In genomic region chr2:66693007-66693965, GRCh38 we compare ENCODE assay signal across 26 cellular contexts.
DNase-seq lines count a peak whose midpoint lies in the region; ATAC-seq and TF ChIP-seq lines count a peak whose summit lies in the region.
"Had no signal": no experiment of that assay in that cellular context is flagged by ENCODE, and none has a peak within 500 bp of the region (broad histone marks: within the 10 kb centered on the region; RNA-seq: fewer than 3 reads in every experiment).

No MANE protein-coding gene starts in this region.

- WGBS in esophagus muscularis mucosa: 40% methylated on average over 5 of the region's 5 CpGs

- H3K27ac Mint-ChIP-seq in WTC11: no peak overlapping the region
- H3K27ac Mint-ChIP-seq: dendritic cell treated with granulocyte-macrophage colony-stimulating factor and Interleukin-4, amounts not matched to agents 40 ng/mL and 50 ng/mL, for 4 days; naive thymus-derived CD8-positive, alpha-beta T cell; stimulated activated naive CD8-positive, alpha-beta T cell treated with anti-CD3 and anti-CD28 coated beads, Interleukin-15, Interleukin-2, amounts not matched to agents 100 ng/mL and 50 ng/mL, for 24 hours had no signal

- peaks cover 31% of the 10 kb centered on the region for H3K4me1 ChIP-seq in HEK293 (ENCODE audit: control insufficient read depth, insufficient read depth, low read length)
- H3K4me1 ChIP-seq in esophagus muscularis mucosa: peaks cover 0 to 73% (median 50%) of the 10 kb centered on the region in 4 donors
- H3K4me1 ChIP-seq in muscle layer of colon (ENCODE audit: insufficient read depth, low read length): peaks cover 36% of the 10 kb centered on the region
- peaks cover 20% of the 10 kb centered on the region for H3K4me1 ChIP-seq in stomach smooth muscle (ENCODE audit: control insufficient read depth, insufficient read depth, low read length)
- H3K4me1 ChIP-seq: parathyroid adenoma, tibial nerve had no signal

- H3K9me3 Mint-ChIP-seq in WTC11: no peaks in the 10 kb centered on the region
- H3K9me3 Mint-ChIP-seq: dendritic cell treated with granulocyte-macrophage colony-stimulating factor and Interleukin-4, amounts not matched to agents 40 ng/mL and 50 ng/mL, for 4 days; naive thymus-derived CD8-positive, alpha-beta T cell; stimulated activated naive CD8-positive, alpha-beta T cell treated with anti-CD3 and anti-CD28 coated beads, Interleukin-15, Interleukin-2, amounts not matched to agents 100 ng/mL and 50 ng/mL, for 24 hours had no signal

- H3K9me3 ChIP-seq in HEK293 (ENCODE audit: control insufficient read depth, insufficient read depth, low read depth, low read length) (no peaks in the 10 kb centered on the region), esophagus muscularis mucosa (no peaks in the 10 kb centered on the region), muscle layer of colon (ENCODE audit: low read length) (no peaks in the 10 kb centered on the region), stomach smooth muscle (ENCODE audit: control insufficient read depth in 2 of 2, low read length in 2 of 2) (no peaks in the 10 kb centered on the region)
- H3K9me3 ChIP-seq: tibial nerve had no signal

- CTCF ChIA-PET in HEK293 (lab: Yijun Ruan, JAX) (no interaction called here), WTC11 (lab: Charles Lee) (no interaction called here)

- no peak for TF ChIP-seq EP300 in esophagus muscularis mucosa (IDR thresholded peaks at IDR 0.05)

- no peak overlapping the region for H3K27ac ChIP-seq in HEK293 (ENCODE audit: extremely low read depth, low read depth, low read length)
- H3K27ac ChIP-seq in esophagus muscularis mucosa (replicated peaks in 1 of 4): peak overlapping the region; percentile 78 to 85 (median 84)
- peak overlapping the region; percentile 75 for H3K27ac ChIP-seq in muscle layer of colon (ENCODE audit: low read depth, low read length)
- H3K27ac ChIP-seq in stomach smooth muscle (ENCODE audit: low read length): peak overlapping the region; percentile 69
- H3K27ac ChIP-seq: cardiac muscle cell, parathyroid adenoma, tibial nerve had no signal

- peaks cover 59% of the 10 kb centered on the region for H3K4me1 Mint-ChIP-seq in WTC11
- H3K4me1 Mint-ChIP-seq: naive thymus-derived CD8-positive, alpha-beta T cell had no signal

- no peak overlapping the region for H3K4me3 ChIP-seq in HEK293 (ENCODE audit: low read depth, low read length)
- H3K4me3 ChIP-seq in esophagus muscularis mucosa: peak overlapping the region; percentile 41 to 52 (median 49)
- H3K4me3 ChIP-seq in muscle layer of colon (ENCODE audit: low read depth in 1 of 2, low read length in 2 of 2): peak overlapping the region; percentile 49 to 52
- peak overlapping the region; percentile 75 to 79 for H3K4me3 ChIP-seq in stomach smooth muscle (ENCODE audit: low read length in 2 of 2)
- H3K4me3 ChIP-seq: cardiac muscle cell, tibial nerve had no signal

- DNase-seq in esophagus muscularis mucosa (ENCODE audit: extremely low spot score) (no peak), posterior cingulate gyrus (no peak), DMS153 treated with DMSO at 0.1 percent for 48 hours (lab: John Stamatoyannopoulos, UW; ENCODE audit: unreplicated experiment) (no peak), WTC11 (ENCODE audit: low spot score) (no peak), SK-N-DZ (ENCODE audit: low spot score) (no peak)
- DNase-seq: activated CD4-positive, alpha-beta T cell treated with anti-CD3 and anti-CD28 coated beads for 48 hours; activated naive CD4-positive, alpha-beta T cell; activated T-cell treated with anti-CD3 and anti-CD28 coated beads, Interleukin-2, amount 50 U/mL, for 48 hours; amygdala; DMS79; glutamatergic neuron; IMR-90; naive thymus-derived CD8-positive, alpha-beta T cell; NCI-H1048; NCI-H2029 treated with DMSO at 0.1 percent for 48 hours; NCI-H446; stimulated activated CD4-positive, alpha-beta T cell treated with anti-CD3 and anti-CD28 coated beads, Interleukin-15, amount 100 ng/mL, for 24 hours had no signal

- POLR2A ChIA-PET in HEK293 (lab: Yijun Ruan, JAX) (no interaction called here), WTC11 (lab: Charles Lee) (no interaction called here)

- H3K36me3 Mint-ChIP-seq in WTC11: no peaks in the 10 kb centered on the region
- H3K36me3 Mint-ChIP-seq: naive thymus-derived CD8-positive, alpha-beta T cell had no signal

- intact Hi-C loops in esophagus muscularis mucosa (cut with DNase I): loop anchor here (5.0 to 10.0 kb wide), 2 partner anchors 256 to 962 kb away; partner anchors contain the start of gene MEIS1
- intact Hi-C loops in posterior cingulate gyrus (cut with DNase I): no loop called here

- H3K27me3 ChIP-seq in esophagus muscularis mucosa: no peaks in the 10 kb centered on the region
- H3K27me3 ChIP-seq in muscle layer of colon (ENCODE audit: control insufficient read depth in 1 of 2, insufficient read depth in 2 of 2, low read length in 2 of 2): no peaks in the 10 kb centered on the region
- no peaks in the 10 kb centered on the region for H3K27me3 ChIP-seq in stomach smooth muscle (ENCODE audit: control insufficient read depth in 1 of 2, insufficient read depth in 2 of 2, low read length in 2 of 2)
- H3K27me3 ChIP-seq: cardiac muscle cell, tibial nerve had no signal

- ATAC-seq in WTC11: no peak
- ATAC-seq: naive thymus-derived CD8-positive, alpha-beta T cell; sciatic nerve had no signal

- H3K36me3 ChIP-seq in HEK293 (ENCODE audit: control insufficient read depth in 2 of 2, insufficient read depth in 1 of 2, low read length in 2 of 2): no peaks in the 10 kb centered on the region
- no peaks in the 10 kb centered on the region for H3K36me3 ChIP-seq in esophagus muscularis mucosa
- no peaks in the 10 kb centered on the region for H3K36me3 ChIP-seq in muscle layer of colon (ENCODE audit: insufficient read depth, low read length)
- no peaks in the 10 kb centered on the region for H3K36me3 ChIP-seq in stomach smooth muscle (ENCODE audit: control insufficient read depth in 2 of 2, insufficient read depth in 2 of 2, low read length in 2 of 2)
- H3K36me3 ChIP-seq: cardiac muscle cell, tibial nerve had no signal

- H3K9ac ChIP-seq in muscle layer of colon (ENCODE audit: low read length) (peak overlapping the region; percentile 83), stomach smooth muscle (ENCODE audit: low read length in 2 of 2) (peak overlapping the region; percentile 51 to 84)
- H3K9ac ChIP-seq: parathyroid adenoma had no signal

- TF ChIP-seq CTCF in HEK293 (tag by site-specific recombination; IDR thresholded peaks at IDR 0.05): no peak
- TF ChIP-seq CTCF in esophagus muscularis mucosa (IDR thresholded peaks at IDR 0.05): no peak
- TF ChIP-seq CTCF in WTC11 (IDR thresholded peaks at IDR 0.05): no peak

- no peaks in the 10 kb centered on the region; the same call in 1 of the 2 replicates for H3K27me3 Mint-ChIP-seq in WTC11 (ENCODE audit: low read depth)
- H3K27me3 Mint-ChIP-seq: dendritic cell treated with granulocyte-macrophage colony-stimulating factor and Interleukin-4, amounts not matched to agents 40 ng/mL and 50 ng/mL, for 4 days; naive thymus-derived CD8-positive, alpha-beta T cell; stimulated activated naive CD8-positive, alpha-beta T cell treated with anti-CD3 and anti-CD28 coated beads, Interleukin-15, Interleukin-2, amounts not matched to agents 100 ng/mL and 50 ng/mL, for 24 hours had no signal

- TF ChIP-seq POLR2A in esophagus muscularis mucosa (IDR thresholded peaks at IDR 0.05; ENCODE audit: low read depth): no peak

- H3K4me3 Mint-ChIP-seq in WTC11: no peak overlapping the region
- H3K4me3 Mint-ChIP-seq: dendritic cell treated with granulocyte-macrophage colony-stimulating factor and Interleukin-4, amounts not matched to agents 40 ng/mL and 50 ng/mL, for 4 days; naive thymus-derived CD8-positive, alpha-beta T cell; stimulated activated naive CD8-positive, alpha-beta T cell treated with anti-CD3 and anti-CD28 coated beads, Interleukin-15, Interleukin-2, amounts not matched to agents 100 ng/mL and 50 ng/mL, for 24 hours had no signal

TF ChIP-seq in HEK293, 187 proteins besides CTCF, POLR2A, EP300 and RAD21 (continues in another document):
- no peak for TF ChIP-seq GFI1B (tag by site-specific recombination; IDR thresholded peaks at IDR 0.05)

TF ChIP-seq in WTC11, 78 proteins besides CTCF, POLR2A, EP300 and RAD21 (continues in another document):
- TF ChIP-seq ZNF532 (CRISPR knock-in tag; IDR thresholded peaks at IDR 0.05; ENCODE audit: borderline replicate concordance): no peak
- no peak for TF ChIP-seq TEAD4 (CRISPR knock-in tag; IDR thresholded peaks at IDR 0.05)
- no peak for TF ChIP-seq HMGA2 (CRISPR knock-in tag; IDR thresholded peaks at IDR 0.05)
- no peak for TF ChIP-seq ETV6 (CRISPR knock-in tag; IDR thresholded peaks at IDR 0.05)
